15 cellular contexts compared by ENCODE assay signal in genomic region chr18:7885763-7886295, GRCh38.
"Had no signal": no experiment of that assay in that cellular context is flagged by ENCODE, and none has a peak within 500 bp of the region (broad histone marks: within the 10 kb centered on the region; RNA-seq: fewer than 3 reads in every experiment).

No MANE protein-coding gene starts in this region.

- H3K4me1 ChIP-seq: adrenal gland, right atrium auricular region, transverse colon had no signal

- H3K36me3 ChIP-seq: adrenal gland, right atrium auricular region, transverse colon had no signal

- H3K27ac ChIP-seq: adrenal gland, epithelial cell of prostate, right atrium auricular region, transverse colon had no signal

- H3K27me3 ChIP-seq: adrenal gland, right atrium auricular region, transverse colon had no signal

- H3K9me3 ChIP-seq: adrenal gland, right atrium auricular region, transverse colon had no signal

- H3K4me3 ChIP-seq: adrenal gland, lung, right atrium auricular region, transverse colon had no signal

- DNase-seq: activated CD4-positive, alpha-beta T cell treated with anti-CD3 and anti-CD28 coated beads, Interleukin-2, amount 50 U/mL, for 1 hour; activated gamma-delta T cell treated with Interleukin-2 at 50 U/mL for 16 hours; adrenal gland; foreskin melanocyte; hypothalamus; islet precursor cell; left colon; midbrain; nucleus accumbens; transverse colon had no signal

- ATAC-seq: activated CD4-positive, CD25-positive, alpha-beta regulatory T cell treated with anti-CD3 and anti-CD28 coated beads, Interleukin-2, amount 50 U/mL, for 24 hours; activated naive CD4-positive, alpha-beta T cell treated with anti-CD3 and anti-CD28 coated beads, Interleukin-2, amount 50 U/mL, for 72 hours; left colon had no signal
